Comparison of ENCODE assay signal across 21 cellular contexts in genomic region chr3:30904986-30905385, GRCh38. TPM values are rescaled to one million over a fixed set of nuclear protein-coding genes. Genes with fewer than 3 reads are reported as not detected.
"Had no signal": no experiment of that assay in that cellular context is flagged by ENCODE, and none has a peak within 500 bp of the region (broad histone marks: within the 10 kb centered on the region; RNA-seq: fewer than 3 reads in every experiment).

No MANE protein-coding gene starts in this region.

- DNase-seq: activated CD4-positive, alpha-beta T cell treated with anti-CD3 and anti-CD28 coated beads, Interleukin-2, amount 50 U/mL, for 48 hours; activated naive CD4-positive, alpha-beta T cell treated with anti-CD3 and anti-CD28 coated beads for 36 hours; activated T-cell treated with anti-CD3 and anti-CD28 coated beads, Interleukin-2, amount 50 U/mL, for 1 hour; erythroblast; left ventricle myocardium superior; occipital lobe; right lobe of liver; spleen; stomach; testis; WERI-Rb-1 had no signal

- H3K4me1 ChIP-seq: gastroesophageal sphincter, right lobe of liver, spleen, stomach, testis had no signal

- H3K27me3 ChIP-seq: gastroesophageal sphincter, right lobe of liver, spleen, stomach, testis had no signal

- H3K9me3 ChIP-seq: gastroesophageal sphincter, right lobe of liver, spleen, stomach, testis had no signal

- FAIRE-seq: colon, keratinocyte had no signal

- H3K4me1 Mint-ChIP-seq: memory B cell had no signal

- H3K36me3 Mint-ChIP-seq: memory B cell had no signal

- H3K36me3 ChIP-seq: gastroesophageal sphincter, right lobe of liver, spleen, stomach, WERI-Rb-1 had no signal

- H3K27ac ChIP-seq: gastroesophageal sphincter, right lobe of liver, spleen, stomach, testis, WERI-Rb-1 had no signal

- H3K4me3 Mint-ChIP-seq: activated naive CD4-positive, alpha-beta T cell treated with anti-CD3 and anti-CD28 coated beads for 36 hours; memory B cell; nephron had no signal

- ATAC-seq: gastroesophageal sphincter, left ventricle myocardium superior, right lobe of liver had no signal

- H3K27ac Mint-ChIP-seq: activated naive CD4-positive, alpha-beta T cell treated with anti-CD3 and anti-CD28 coated beads for 36 hours; activated T-helper 2 cell treated with anti-CD3 and anti-CD28 coated beads, Interferon-gamma antibody, Interleukin-2, Interleukin-4, amounts not matched to agents 10 μg/mL and 5 μg/mL and 100 μg/mL, durations not matched to agents 14 hours and 24 hours and 36 hours; memory B cell; nephron had no signal

- H3K9me3 Mint-ChIP-seq: activated T-helper 2 cell treated with anti-CD3 and anti-CD28 coated beads, Interferon-gamma antibody, Interleukin-2, Interleukin-4, amounts not matched to agents 10 μg/mL and 5 μg/mL and 100 μg/mL, durations not matched to agents 14 hours and 24 hours and 36 hours; nephron had no signal

- H3K4me3 ChIP-seq: gastroesophageal sphincter, right lobe of liver, spleen, stomach, testis had no signal

RNA-seq across cellular contexts. Expression of gene GADL1, which starts 10.5 kb away (rescaled TPM):
- total RNA-seq: activated naive CD4-positive, alpha-beta T cell treated with anti-CD3 and anti-CD28 coated beads for 36 hours; activated T-helper 2 cell treated with anti-CD3 and anti-CD28 coated beads, Interferon-gamma antibody, Interleukin-2, Interleukin-4, amounts not matched to agents 10 μg/mL and 5 μg/mL and 100 μg/mL, durations not matched to agents 14 hours and 24 hours and 36 hours; left ventricle myocardium superior; mucosa of gallbladder; pulmonary artery endothelial cell; right lobe of liver; T-helper 1 cell treated with Interleukin-12 subunit alpha and Interleukin-12 subunit beta and Interleukin-4 antibody, amounts not matched to agents 30 ng/mL and 1 ng/mL, for 36 hours had no signal
- polyA plus RNA-seq: keratinocyte, urinary bladder had no signal
